18 cellular contexts compared by ENCODE assay signal in the genomic region with DNA sequence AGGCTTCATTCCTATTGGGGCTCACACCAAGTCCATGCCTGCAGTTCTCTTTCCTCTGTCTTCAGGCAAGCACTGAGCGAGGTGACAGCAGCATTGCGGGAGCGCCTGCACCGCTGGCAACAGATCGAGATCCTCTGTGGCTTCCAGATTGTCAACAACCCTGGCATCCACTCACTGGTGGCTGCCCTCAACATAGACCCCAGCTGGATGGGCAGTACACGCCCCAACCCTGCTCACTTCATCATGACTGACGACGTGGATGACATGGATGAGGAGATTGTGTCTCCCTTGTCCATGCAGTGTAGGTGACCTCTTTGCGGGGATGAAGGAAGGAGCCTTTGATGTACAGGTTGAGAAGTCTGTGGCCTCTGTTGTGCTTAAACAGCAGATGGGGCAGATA.
"Had no signal": no experiment of that assay in that cellular context is flagged by ENCODE, and none has a peak within 500 bp of the region (broad histone marks: within the 10 kb centered on the region; RNA-seq: fewer than 3 reads in every experiment).

No MANE protein-coding gene starts in this region.

- H3K4me1 Mint-ChIP-seq: neural progenitor cell had no signal

- H3K27me3 Mint-ChIP-seq: activated naive CD8-positive, alpha-beta T cell treated with anti-CD3 and anti-CD28 coated beads, Interleukin-2, amount 50 U/mL, for 24 hours; dendritic cell treated with granulocyte-macrophage colony-stimulating factor and Interleukin-4, amounts not matched to agents 40 ng/mL and 50 ng/mL, for 4 days had no signal

- H3K9ac ChIP-seq: neural progenitor cell had no signal

- H3K9me3 Mint-ChIP-seq: activated naive CD8-positive, alpha-beta T cell treated with anti-CD3 and anti-CD28 coated beads, Interleukin-2, amount 50 U/mL, for 24 hours; activated T-cell treated with anti-CD3 and anti-CD28 coated beads, Interleukin-2, amount 50 U/mL, for 4 hours; activated T-helper 2 cell treated with anti-CD3 and anti-CD28 coated beads, Interferon-gamma antibody, Interleukin-2, Interleukin-4, amounts not matched to agents 10 μg/mL and 5 μg/mL and 100 μg/mL, durations not matched to agents 14 hours and 24 hours and 36 hours; dendritic cell treated with granulocyte-macrophage colony-stimulating factor and Interleukin-4, amounts not matched to agents 40 ng/mL and 50 ng/mL, for 4 days; neural progenitor cell; T-helper 1 cell treated with Interleukin-12 subunit alpha and Interleukin-12 subunit beta and Interleukin-4 antibody, amounts not matched to agents 30 μg/mL and 1 μg/mL, for 36 hours had no signal

- H3K4me3 Mint-ChIP-seq: activated naive CD8-positive, alpha-beta T cell treated with anti-CD3 and anti-CD28 coated beads, Interleukin-2, amount 50 U/mL, for 24 hours; activated T-cell treated with anti-CD3 and anti-CD28 coated beads, Interleukin-2, amount 50 U/mL, for 4 hours; dendritic cell treated with granulocyte-macrophage colony-stimulating factor and Interleukin-4, amounts not matched to agents 40 ng/mL and 50 ng/mL, for 4 days; neural progenitor cell; T-helper 1 cell treated with Interleukin-12 subunit alpha and Interleukin-12 subunit beta and Interleukin-4 antibody, amounts not matched to agents 30 μg/mL and 1 μg/mL, for 36 hours had no signal

- DNase-seq: activated CD4-positive, alpha-beta T cell treated with anti-CD3 and anti-CD28 coated beads, Interleukin-2, amount 50 U/mL, for 1 hour; activated naive CD4-positive, alpha-beta T cell; activated naive CD8-positive, alpha-beta T cell treated with anti-CD3 and anti-CD28 coated beads, Interleukin-2, amount 50 U/mL, for 24 hours; activated T-cell treated with anti-CD3 and anti-CD28 coated beads, Interleukin-2, amount 50 U/mL, for 4 hours; effector CD4-positive, alpha-beta T cell; heart left ventricle; left cardiac atrium; stimulated activated CD4-positive, alpha-beta T cell treated with anti-CD3 and anti-CD28 coated beads, Interleukin-15, amount 100 ng/mL, for 24 hours; stimulated activated naive CD4-positive, alpha-beta T cell treated with Interleukin-2 at 50 U/mL for 16 hours had no signal

- H3K4me3 ChIP-seq: cardiac muscle cell, heart left ventricle, neural progenitor cell, smooth muscle cell, thoracic aorta, upper lobe of left lung had no signal

- H3K36me3 ChIP-seq: cardiac muscle cell, neural progenitor cell had no signal

- H3K9me3 ChIP-seq: heart left ventricle, thoracic aorta, upper lobe of left lung had no signal

- H3K27ac Mint-ChIP-seq: activated naive CD8-positive, alpha-beta T cell treated with anti-CD3 and anti-CD28 coated beads, Interleukin-2, amount 50 U/mL, for 24 hours; dendritic cell treated with granulocyte-macrophage colony-stimulating factor and Interleukin-4, amounts not matched to agents 40 ng/mL and 50 ng/mL, for 4 days; neural progenitor cell; T-helper 1 cell treated with Interleukin-12 subunit alpha and Interleukin-12 subunit beta and Interleukin-4 antibody, amounts not matched to agents 30 μg/mL and 1 μg/mL, for 36 hours had no signal

- H3K27ac ChIP-seq: cardiac muscle cell, heart left ventricle, neural progenitor cell, thoracic aorta, upper lobe of left lung had no signal

- H3K27me3 ChIP-seq: cardiac muscle cell, heart left ventricle, neural progenitor cell, upper lobe of left lung had no signal

- ATAC-seq: activated naive CD8-positive, alpha-beta T cell treated with anti-CD3 and anti-CD28 coated beads, Interleukin-2, amount 50 U/mL, for 24 hours; activated T-cell treated with anti-CD3 and anti-CD28 coated beads, Interleukin-2, amount 50 U/mL, for 4 hours; heart left ventricle; left cardiac atrium; sciatic nerve had no signal

- H3K4me2 ChIP-seq: smooth muscle cell had no signal

- H3K4me1 ChIP-seq: heart left ventricle, upper lobe of left lung had no signal

- H2AFZ ChIP-seq: neural progenitor cell had no signal
